20 cellular contexts compared by ENCODE assay signal in the genomic region with DNA sequence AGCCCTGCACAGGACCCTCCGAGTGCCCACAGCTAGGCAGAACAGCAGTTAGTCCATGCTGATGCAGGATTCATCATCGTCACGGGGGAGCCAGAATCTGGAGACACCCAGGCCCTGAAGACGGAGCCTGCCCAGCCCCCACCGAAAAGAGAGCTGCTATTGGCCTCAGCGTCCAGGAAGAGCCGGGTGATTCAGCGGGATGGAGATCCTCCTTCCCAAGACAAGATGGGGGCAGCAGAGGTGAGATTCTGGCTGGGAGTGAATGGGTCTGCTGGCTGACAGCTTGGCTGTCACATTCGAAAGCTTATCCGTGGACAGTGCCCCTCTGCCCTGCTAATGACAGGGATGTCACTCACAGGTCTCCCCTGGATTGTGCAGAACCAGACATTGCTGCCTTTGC.
"Had no signal": no experiment of that assay in that cellular context is flagged by ENCODE, and none has a peak within 500 bp of the region (broad histone marks: within the 10 kb centered on the region; RNA-seq: fewer than 3 reads in every experiment).

No MANE protein-coding gene starts in this region.

- H3K9me3 Mint-ChIP-seq: naive B cell; natural killer cell treated with Interleukin-12 subunit alpha and Interleukin-12 subunit beta and Interleukin-15 and Interleukin-18, amount 100 ng/mL, for 72 hours; neural crest cell; stimulated activated naive CD8-positive, alpha-beta T cell treated with anti-CD3 and anti-CD28 coated beads, Interleukin-15, amount 100 ng/mL, for 72 hours had no signal

- H3K36me3 Mint-ChIP-seq: natural killer cell treated with Interleukin-12 subunit alpha and Interleukin-12 subunit beta and Interleukin-15 and Interleukin-18, amount 100 ng/mL, for 72 hours had no signal

- H2AFZ ChIP-seq: parathyroid adenoma had no signal

- H3K27ac ChIP-seq: lower lobe of right lung, neutrophil, parathyroid adenoma, prostate gland, right atrium auricular region, suprapubic skin, transverse colon, vagina had no signal

- H3K9ac ChIP-seq: parathyroid adenoma had no signal

- H3K4me2 ChIP-seq: smooth muscle cell had no signal

- H3K79me2 ChIP-seq: parathyroid adenoma had no signal

- H3K36me3 ChIP-seq: lower lobe of right lung, neutrophil, prostate gland, right atrium auricular region, suprapubic skin, transverse colon, vagina had no signal

- H3K27ac Mint-ChIP-seq: natural killer cell treated with Interleukin-12 subunit alpha and Interleukin-12 subunit beta and Interleukin-15 and Interleukin-18, amount 100 ng/mL, for 72 hours; stimulated activated naive CD8-positive, alpha-beta T cell treated with anti-CD3 and anti-CD28 coated beads, Interleukin-15, amount 100 ng/mL, for 72 hours had no signal

- H3K4me1 ChIP-seq: lower lobe of right lung, parathyroid adenoma, right atrium auricular region, suprapubic skin, transverse colon, vagina had no signal

- H3K27me3 Mint-ChIP-seq: stimulated activated naive CD8-positive, alpha-beta T cell treated with anti-CD3 and anti-CD28 coated beads, Interleukin-15, amount 100 ng/mL, for 72 hours had no signal

- DNase-seq: cortex of kidney; left ventricle myocardium superior; lower lobe of right lung; naive B cell; stimulated activated CD4-positive, alpha-beta T cell treated with anti-CD3 and anti-CD28 coated beads, Interleukin-12 subunit alpha, Interleukin-12 subunit beta, amount 100 ng/mL, for 4 hours; stimulated activated CD4-positive, alpha-beta T cell treated with anti-CD3 and anti-CD28 coated beads, Interleukin-1b, Interleukin-23, amount 100 ng/mL, for 48 hours; stimulated activated CD4-positive, alpha-beta T cell treated with anti-CD3 and anti-CD28 coated beads, Interleukin-4, amount 100 ng/mL, for 1 hour; stimulated activated CD8-positive, alpha-beta memory T cell treated with anti-CD3 and anti-CD28 coated beads, Interleukin-4, amount 100 ng/mL, for 48 hours; stimulated activated naive CD4-positive, alpha-beta T cell; stimulated activated naive CD8-positive, alpha-beta T cell treated with anti-CD3 and anti-CD28 coated beads, Interleukin-15, amount 100 ng/mL, for 72 hours; transverse colon had no signal

- H3K4me3 ChIP-seq: lower lobe of right lung, prostate gland, right atrium auricular region, smooth muscle cell, suprapubic skin, transverse colon, vagina had no signal

- H3K4me1 Mint-ChIP-seq: neural crest cell had no signal

- H3K27me3 ChIP-seq: right atrium auricular region, vagina had no signal

- H3K4me3 Mint-ChIP-seq: naive B cell; natural killer cell treated with Interleukin-12 subunit alpha and Interleukin-12 subunit beta and Interleukin-15 and Interleukin-18, amount 100 ng/mL, for 72 hours; neural crest cell; stimulated activated naive CD8-positive, alpha-beta T cell treated with anti-CD3 and anti-CD28 coated beads, Interleukin-15, amount 100 ng/mL, for 72 hours had no signal

- H3K9me3 ChIP-seq: lower lobe of right lung, neutrophil, prostate gland, right atrium auricular region, suprapubic skin, transverse colon, vagina had no signal
